ENCODE assay signal across 12 cellular contexts in the genomic region with DNA sequence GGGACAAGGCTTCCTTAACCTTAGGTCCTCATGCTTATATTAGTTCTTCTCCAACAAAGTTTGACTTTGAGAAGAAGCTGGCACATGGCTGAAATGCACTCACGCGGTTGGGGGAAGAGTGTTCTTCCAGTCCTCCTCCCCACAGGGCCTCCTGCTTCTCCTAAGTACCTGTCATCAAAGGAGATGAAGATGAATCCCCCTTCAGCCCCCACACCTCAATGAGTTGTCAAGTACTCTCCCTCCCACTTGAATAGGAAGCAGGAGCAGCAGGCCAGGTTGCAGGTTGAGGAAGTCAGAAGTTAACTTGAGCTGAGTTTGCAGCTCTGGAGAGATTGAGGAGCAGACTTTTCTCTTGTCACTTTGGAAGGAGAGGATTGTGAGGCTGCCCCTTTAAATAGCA. TPM values are rescaled to one million over a fixed set of nuclear protein-coding genes. Genes with fewer than 3 reads are reported as not detected.
"Had no signal": no experiment of that assay in that cellular context is flagged by ENCODE, and none has a peak within 500 bp of the region (broad histone marks: within the 10 kb centered on the region; RNA-seq: fewer than 3 reads in every experiment).

No MANE protein-coding gene starts in this region.

- H3K4me1 ChIP-seq: colonic mucosa had no signal

- DNase-seq: activated CD4-positive, alpha-beta T cell treated with anti-CD3 and anti-CD28 coated beads, Interleukin-2, amount 10 ng/mL, durations not matched to agents 7 days and 5 days; activated CD4-positive, CD25-positive, alpha-beta regulatory T cell; activated CD8-positive, alpha-beta memory T cell treated with anti-CD3 and anti-CD28 coated beads for 24 hours; activated naive CD4-positive, alpha-beta T cell treated with anti-CD3 and anti-CD28 coated beads, Interleukin-2, amount 50 U/mL, for 16 hours; amniotic stem cell; colonic mucosa; ovary; sigmoid colon; spleen had no signal

- H3K4me3 Mint-ChIP-seq: activated CD4-positive, alpha-beta T cell treated with anti-CD3 and anti-CD28 coated beads, Interleukin-2, amount 10 ng/mL, durations not matched to agents 7 days and 5 days had no signal

- H3K36me3 ChIP-seq: colonic mucosa, ovary, thyroid gland had no signal

- H3K27ac ChIP-seq: colonic mucosa, esophagus muscularis mucosa, ovary, sigmoid colon, spleen, thyroid gland had no signal

- H3K27me3 ChIP-seq: ovary, sigmoid colon, thyroid gland had no signal

- H3K27ac Mint-ChIP-seq: activated CD4-positive, alpha-beta T cell treated with anti-CD3 and anti-CD28 coated beads, Interleukin-2, amount 10 ng/mL, durations not matched to agents 7 days and 5 days had no signal

- H3K9me3 ChIP-seq: colonic mucosa, esophagus muscularis mucosa, ovary, sigmoid colon, spleen, thyroid gland had no signal

- H3K4me3 ChIP-seq: colonic mucosa, esophagus muscularis mucosa, ovary, sigmoid colon, spleen, thyroid gland had no signal

- H3K9me3 Mint-ChIP-seq: activated CD4-positive, alpha-beta T cell treated with anti-CD3 and anti-CD28 coated beads, Interleukin-2, amount 10 ng/mL, durations not matched to agents 7 days and 5 days had no signal

RNA-seq across cellular contexts. Expression of gene PDE1B, which starts 2.9 kb away (rescaled TPM):
- total RNA-seq: pulmonary artery endothelial cell had no signal

RNA-seq across cellular contexts. Expression of gene PPP1R1A, which starts 41.9 kb away (rescaled TPM):
- total RNA-seq: activated CD4-positive, alpha-beta T cell treated with anti-CD3 and anti-CD28 coated beads, Interleukin-2, amount 10 ng/mL, durations not matched to agents 7 days and 5 days; pulmonary artery endothelial cell had no signal
